11 cellular contexts compared by ENCODE assay signal in genomic region chr6:118659513-118660217, GRCh38. TPM values are rescaled to one million over a fixed set of nuclear protein-coding genes. Genes with fewer than 3 reads are reported as not detected.
DNase-seq lines count a peak whose midpoint lies in the region; ATAC-seq lines count a peak whose summit lies in the region.
"Had no signal": no experiment of that assay in that cellular context is flagged by ENCODE, and none has a peak within 500 bp of the region (broad histone marks: within the 10 kb centered on the region; RNA-seq: fewer than 3 reads in every experiment).

No MANE protein-coding gene starts in this region.

- H3K9me3 Mint-ChIP-seq in CD4-positive, CD25-positive, alpha-beta regulatory T cell: no peaks in the 10 kb centered on the region
- no peaks in the 10 kb centered on the region for H3K9me3 Mint-ChIP-seq in activated naive CD4-positive, alpha-beta T cell treated with anti-CD3 and anti-CD28 coated beads, Interleukin-2, amount 50 U/mL, for 24 hours
- H3K9me3 Mint-ChIP-seq in naive thymus-derived CD4-positive, alpha-beta T cell: peaks cover 0 to 2% (median 0%) of the 10 kb centered on the region in 11 donors
- H3K9me3 Mint-ChIP-seq: immature natural killer cell had no signal

- peaks cover 16% of the 10 kb centered on the region for H3K36me3 ChIP-seq in CD4-positive, CD25-positive, alpha-beta regulatory T cell (ENCODE audit: control insufficient read depth, insufficient read depth, low read length)
- H3K36me3 ChIP-seq in naive thymus-derived CD4-positive, alpha-beta T cell (ENCODE audit: control insufficient read depth in 2 of 3, insufficient read depth in 3 of 3, low read length in 3 of 3): no peaks in the 10 kb centered on the region

- peaks cover 39% of the 10 kb centered on the region for H3K4me1 ChIP-seq in CD4-positive, CD25-positive, alpha-beta regulatory T cell (ENCODE audit: control insufficient read depth, insufficient read depth, low read length, poor library complexity, severe bottlenecking)
- H3K4me1 ChIP-seq in naive thymus-derived CD4-positive, alpha-beta T cell (ENCODE audit: control insufficient read depth in 2 of 2, insufficient read depth in 2 of 2, low read length in 2 of 2): peaks cover 38 to 46% of the 10 kb centered on the region in 2 donors

- CTCF ChIA-PET in naive thymus-derived CD4-positive, alpha-beta T cell (lab: Charles Lee): interaction anchor here (1.4 kb wide), 2 partner anchors 49 to 117 kb away, joined by 3 read pairs; no protein-coding TSS in a partner anchor

- H3K27ac ChIP-seq in CD4-positive, CD25-positive, alpha-beta regulatory T cell (ENCODE audit: insufficient read depth, low read length, poor library complexity, severe bottlenecking): peak overlapping the region; percentile 37
- H3K27ac ChIP-seq in naive thymus-derived CD4-positive, alpha-beta T cell (ENCODE audit: low read depth, low read length): peak overlapping the region; percentile 51
- H3K27ac ChIP-seq: testis had no signal

- no peaks in the 10 kb centered on the region for H3K27me3 ChIP-seq in CD4-positive, CD25-positive, alpha-beta regulatory T cell (ENCODE audit: control insufficient read depth, insufficient read depth, low read length)
- H3K27me3 ChIP-seq in naive thymus-derived CD4-positive, alpha-beta T cell (ENCODE audit: control insufficient read depth in 2 of 2, insufficient read depth in 2 of 2, low read length in 2 of 2): no peaks in the 10 kb centered on the region
- H3K27me3 ChIP-seq: testis had no signal

- H3K36me3 Mint-ChIP-seq in CD4-positive, CD25-positive, alpha-beta regulatory T cell: peaks cover 17% of the 10 kb centered on the region
- peaks cover 9% of the 10 kb centered on the region for H3K36me3 Mint-ChIP-seq in activated naive CD4-positive, alpha-beta T cell treated with anti-CD3 and anti-CD28 coated beads, Interleukin-2, amount 50 U/mL, for 24 hours
- H3K36me3 Mint-ChIP-seq in naive thymus-derived CD4-positive, alpha-beta T cell: peaks cover 0 to 30% (median 5%) of the 10 kb centered on the region in 5 donors

- H3K27me3 Mint-ChIP-seq in CD4-positive, CD25-positive, alpha-beta regulatory T cell: no peaks in the 10 kb centered on the region
- no peaks in the 10 kb centered on the region for H3K27me3 Mint-ChIP-seq in activated naive CD4-positive, alpha-beta T cell treated with anti-CD3 and anti-CD28 coated beads, Interleukin-2, amount 50 U/mL, for 24 hours
- no peaks in the 10 kb centered on the region for H3K27me3 Mint-ChIP-seq in naive thymus-derived CD4-positive, alpha-beta T cell

- intact Hi-C loops in naive thymus-derived CD4-positive, alpha-beta T cell (cut with micrococcal nuclease): loop anchor here (1.0 to 10.0 kb wide), 2 partner anchors 8 to 415 kb away; partner anchors contain the start of genes CEP85L (in 1 of the 2) and FAM184A (in 1 of the 2)

- POLR2A ChIA-PET in naive thymus-derived CD4-positive, alpha-beta T cell (lab: Charles Lee): interaction anchor here (1.0 to 1.8 kb wide), 7 partner anchors 8 to 234 kb away, joined by 3 to 6 read pairs (median 4); partner anchors contain the start of gene CEP85L

- DNase-seq in CD4-positive, CD25-positive, alpha-beta regulatory T cell: no peak
- peak; percentile 68 for DNase-seq in DMS79 treated with DMSO at 0.1 percent for 48 hours (lab: John Stamatoyannopoulos, UW)
- DNase-seq in naive thymus-derived CD4-positive, alpha-beta T cell: no peak
- DNase-seq in T-helper 2 cell: no peak
- DNase-seq: immature natural killer cell, IMR-90, testis had no signal

- peaks cover 36 to 67% (median 41%) of the 10 kb centered on the region in 4 donors for H3K4me1 Mint-ChIP-seq in CD4-positive, CD25-positive, alpha-beta regulatory T cell
- peaks cover 83% of the 10 kb centered on the region for H3K4me1 Mint-ChIP-seq in activated naive CD4-positive, alpha-beta T cell treated with anti-CD3 and anti-CD28 coated beads, Interleukin-2, amount 50 U/mL, for 24 hours
- peaks cover 33 to 90% (median 74%) of the 10 kb centered on the region in 7 donors for H3K4me1 Mint-ChIP-seq in naive thymus-derived CD4-positive, alpha-beta T cell

- no peaks in the 10 kb centered on the region for H3K9me3 ChIP-seq in CD4-positive, CD25-positive, alpha-beta regulatory T cell (ENCODE audit: control insufficient read depth in 2 of 2, low read length in 2 of 2)
- no peaks in the 10 kb centered on the region for H3K9me3 ChIP-seq in naive thymus-derived CD4-positive, alpha-beta T cell (ENCODE audit: control insufficient read depth in 2 of 3, low read length in 3 of 3)
- H3K9me3 ChIP-seq: testis had no signal

- H3K27ac Mint-ChIP-seq in CD4-positive, CD25-positive, alpha-beta regulatory T cell: peak overlapping the region; percentile 72 to 92 (median 74)
- peak overlapping the region; percentile 90 for H3K27ac Mint-ChIP-seq in activated naive CD4-positive, alpha-beta T cell treated with anti-CD3 and anti-CD28 coated beads, Interleukin-2, amount 50 U/mL, for 24 hours
- peak overlapping the region; percentile 48 to 92 (median 83) for H3K27ac Mint-ChIP-seq in naive thymus-derived CD4-positive, alpha-beta T cell

- no peak for ATAC-seq in CD4-positive, CD25-positive, alpha-beta regulatory T cell (ENCODE audit: low read depth in 2 of 2)
- no peak for ATAC-seq in naive thymus-derived CD4-positive, alpha-beta T cell
- ATAC-seq in HG02981 (IDR thresholded peaks at IDR 0.05; ENCODE audit: unreplicated experiment) (no peak), HG02759 (IDR thresholded peaks at IDR 0.05; ENCODE audit: unreplicated experiment) (no peak)
- ATAC-seq: GM12878 had no signal

- no peak overlapping the region for H3K4me3 ChIP-seq in CD4-positive, CD25-positive, alpha-beta regulatory T cell (ENCODE audit: low read depth, low read length)
- H3K4me3 ChIP-seq in naive thymus-derived CD4-positive, alpha-beta T cell (ENCODE audit: low read length): peak overlapping the region; percentile 5
- H3K4me3 ChIP-seq: GM12878, testis had no signal

- peak overlapping the region in 2 of 4 donors; percentile 10 to 35 for H3K4me3 Mint-ChIP-seq in CD4-positive, CD25-positive, alpha-beta regulatory T cell
- peak overlapping the region; percentile 63 for H3K4me3 Mint-ChIP-seq in activated naive CD4-positive, alpha-beta T cell treated with anti-CD3 and anti-CD28 coated beads, Interleukin-2, amount 50 U/mL, for 24 hours
- H3K4me3 Mint-ChIP-seq in naive thymus-derived CD4-positive, alpha-beta T cell: peak overlapping the region; percentile 0 to 70 (median 46)
- H3K4me3 Mint-ChIP-seq: immature natural killer cell had no signal

RNA-seq across cellular contexts. Expression of gene CEP85L, which starts 8.3 kb away (rescaled TPM):
- 96.4 TPM for total RNA-seq in CD4-positive, CD25-positive, alpha-beta regulatory T cell
- polyA plus RNA-seq in CD4-positive, CD25-positive, alpha-beta regulatory T cell: 10 to 100 TPM; 19.3 to 32.0 (median 26.5) TPM
- total RNA-seq in naive thymus-derived CD4-positive, alpha-beta T cell: 10 to 100 TPM; 51.1 to 89.1 (median 78.6) TPM
- 10 to 100 TPM; 47.3 to 47.8 TPM for polyA plus RNA-seq in naive thymus-derived CD4-positive, alpha-beta T cell
